Comparison of ENCODE assay signal across 16 cellular contexts in genomic region chr11:48054994-48055291, GRCh38.
DNase-seq lines count a peak whose midpoint lies in the region; ATAC-seq and TF ChIP-seq lines count a peak whose summit lies in the region.
"Had no signal": no experiment of that assay in that cellular context is flagged by ENCODE, and none has a peak within 500 bp of the region (broad histone marks: within the 10 kb centered on the region; RNA-seq: fewer than 3 reads in every experiment).

No MANE protein-coding gene starts in this region.

- H2BK12ac ChIP-seq in neuronal stem cell (ENCODE audit: low read length) = no peak overlapping the region

- CTCF ChIA-PET in activated CD4-positive, alpha-beta T cell treated with anti-CD3 and anti-CD28 coated beads for 36 hours (lab: Charles Lee) = interaction anchor here (0.6 to 2.6 kb wide), 5 partner anchors 36 to 135 kb away, joined by 3 to 17 read pairs (median 5); no protein-coding TSS in a partner anchor

- no peaks in the 10 kb centered on the region for H3K27me3 Mint-ChIP-seq in activated CD4-positive, alpha-beta T cell treated with anti-CD3 and anti-CD28 coated beads for 36 hours
- no peaks in the 10 kb centered on the region for H3K27me3 Mint-ChIP-seq in central memory CD8-positive, alpha-beta T cell
- H3K27me3 Mint-ChIP-seq in naive thymus-derived CD8-positive, alpha-beta T cell = no peaks in the 10 kb centered on the region

- H2BK120ac ChIP-seq in neuronal stem cell (ENCODE audit: low read depth, low read length) = no peak overlapping the region

- ATAC-seq in activated CD4-positive, alpha-beta T cell treated with anti-CD3 and anti-CD28 coated beads for 36 hours = no peak
- no peak for ATAC-seq in central memory CD8-positive, alpha-beta T cell (replicated peaks; ENCODE audit: extremely low read depth, poor library complexity, severe bottlenecking)
- ATAC-seq in naive thymus-derived CD8-positive, alpha-beta T cell = no peak
- ATAC-seq: esophagus mucosa, HCT116, left ventricle myocardium superior had no signal

- H3K9me3 ChIP-seq in Loucy (ENCODE audit: insufficient read depth, low read depth, low read length) (no peaks in the 10 kb centered on the region), neuronal stem cell (replicated peaks in 1 of 2; ENCODE audit: control insufficient read depth in 2 of 2, insufficient read depth in 1 of 2, low read depth in 1 of 2, low read length in 2 of 2) (no peaks in the 10 kb centered on the region), WERI-Rb-1 (ENCODE audit: severe bottlenecking) (no peaks in the 10 kb centered on the region)
- H3K9me3 ChIP-seq: adrenal gland, heart right ventricle had no signal

- H3K23ac ChIP-seq in neuronal stem cell (ENCODE audit: low read depth, low read length, poor library complexity) = no peak overlapping the region

- H3K36me3 Mint-ChIP-seq in activated CD4-positive, alpha-beta T cell treated with anti-CD3 and anti-CD28 coated beads for 36 hours (ENCODE audit: low read depth) = peaks cover 18% of the 10 kb centered on the region
- H3K36me3 Mint-ChIP-seq in central memory CD8-positive, alpha-beta T cell (ENCODE audit: insufficient read depth) = peaks cover 12% of the 10 kb centered on the region
- H3K36me3 Mint-ChIP-seq in naive thymus-derived CD8-positive, alpha-beta T cell = no peaks in the 10 kb centered on the region

- no CpG with 5 or more reads among the region's 1 CpG for WGBS in neuronal stem cell (ENCODE audit: extremely low coverage in 2 of 2, insufficient read length in 2 of 2, insufficient replicate concordance in 1 of 2), 2 donors

- peak overlapping the region; percentile 58 for H3K4me2 ChIP-seq in Loucy (ENCODE audit: low read depth, low read length, poor library complexity, severe bottlenecking)
- no peak overlapping the region for H3K4me2 ChIP-seq in neuronal stem cell (ENCODE audit: insufficient read depth, low read length, poor library complexity, severe bottlenecking)
- H3K4me2 ChIP-seq: KMS-11 had no signal

- peaks cover 5% of the 10 kb centered on the region for H3K79me1 ChIP-seq in neuronal stem cell (ENCODE audit: low read depth, low read length)

- H3K27me3 ChIP-seq in Loucy (ENCODE audit: insufficient read depth, low read length, poor library complexity, severe bottlenecking) = no peaks in the 10 kb centered on the region
- no peaks in the 10 kb centered on the region for H3K27me3 ChIP-seq in neuronal stem cell (ENCODE audit: control insufficient read depth in 3 of 3, insufficient read depth in 3 of 3, low read depth in 1 of 3, low read length in 3 of 3)
- no peaks in the 10 kb centered on the region for H3K27me3 ChIP-seq in WERI-Rb-1 (ENCODE audit: insufficient read depth, low read depth, severe bottlenecking)
- H3K27me3 ChIP-seq: adrenal gland, heart right ventricle had no signal

- H3K18ac ChIP-seq in neuronal stem cell (ENCODE audit: low read length) = no peak overlapping the region

- intact Hi-C loops in activated CD4-positive, alpha-beta T cell treated with anti-CD3 and anti-CD28 coated beads for 36 hours (cut with DNase I, micrococcal nuclease) = loop anchor here (1.0 to 2.0 kb wide), 9 partner anchors 38 to 120 kb away; partner anchors contain the start of gene PTPRJ (in 1 of the 2)

- no peak overlapping the region for H2BK5ac ChIP-seq in neuronal stem cell (ENCODE audit: low read length)

- no peak overlapping the region for H3K27ac ChIP-seq in neuronal stem cell (replicated peaks; ENCODE audit: low read length)
- no peak overlapping the region for H3K27ac ChIP-seq in WERI-Rb-1
- H3K27ac ChIP-seq: adrenal gland, KMS-11, RWPE1 had no signal

- no peak for DNase-seq in activated CD4-positive, alpha-beta T cell treated with anti-CD3 and anti-CD28 coated beads for 36 hours
- DNase-seq in activated CD4-positive, alpha-beta T cell treated with anti-CD3 and anti-CD28 coated beads, Interleukin-2, amount 50 U/mL, for 4 hours = no peak
- no peak for DNase-seq in central memory CD8-positive, alpha-beta T cell (ENCODE audit: low spot score in 2 of 2)
- DNase-seq in neuronal stem cell (ENCODE audit: low spot score) = no peak
- no peak for DNase-seq in GM03348 (ENCODE audit: low spot score)
- no peak for DNase-seq in naive thymus-derived CD8-positive, alpha-beta T cell
- no peak for DNase-seq in WERI-Rb-1
- DNase-seq: adrenal gland, heart right ventricle, left ventricle myocardium superior, NCI-H524 treated with DMSO at 0.1 percent for 48 hours had no signal

- peaks cover 85% of the 10 kb centered on the region for H3K4me1 Mint-ChIP-seq in activated CD4-positive, alpha-beta T cell treated with anti-CD3 and anti-CD28 coated beads for 36 hours
- H3K4me1 Mint-ChIP-seq in central memory CD8-positive, alpha-beta T cell = peaks cover 78% of the 10 kb centered on the region
- peaks cover 30 to 90% (median 81%) of the 10 kb centered on the region in 4 donors for H3K4me1 Mint-ChIP-seq in naive thymus-derived CD8-positive, alpha-beta T cell

- H3K27ac Mint-ChIP-seq in activated CD4-positive, alpha-beta T cell treated with anti-CD3 and anti-CD28 coated beads for 36 hours = peak overlapping the region; percentile 89
- H3K27ac Mint-ChIP-seq in central memory CD8-positive, alpha-beta T cell (ENCODE audit: low read depth) = peak overlapping the region; percentile 77
- peak overlapping the region in 4 of 10 donors; percentile 82 to 87 (median 84) for H3K27ac Mint-ChIP-seq in naive thymus-derived CD8-positive, alpha-beta T cell

- H2AFZ ChIP-seq in Loucy (ENCODE audit: low read length) = no peak overlapping the region
- H2AFZ ChIP-seq in neuronal stem cell (ENCODE audit: low read length) = no peak overlapping the region

- peak overlapping the region; percentile 0 for H2AK5ac ChIP-seq in neuronal stem cell (ENCODE audit: low read depth, low read length)

- H4K20me1 ChIP-seq in Loucy (ENCODE audit: insufficient read depth, low read length, poor library complexity, severe bottlenecking) = no peaks in the 10 kb centered on the region

- no peaks in the 10 kb centered on the region for H3K36me3 ChIP-seq in Loucy (ENCODE audit: insufficient read depth, low read length)
- H3K36me3 ChIP-seq in neuronal stem cell (replicated peaks in 1 of 2; ENCODE audit: control insufficient read depth in 2 of 2, insufficient read depth in 2 of 2, low read length in 2 of 2) = no peaks in the 10 kb centered on the region
- no peaks in the 10 kb centered on the region for H3K36me3 ChIP-seq in WERI-Rb-1
- H3K36me3 ChIP-seq: adrenal gland, heart right ventricle had no signal

- no peaks in the 10 kb centered on the region for H3K9me3 Mint-ChIP-seq in activated CD4-positive, alpha-beta T cell treated with anti-CD3 and anti-CD28 coated beads for 36 hours (ENCODE audit: low read depth)
- H3K9me3 Mint-ChIP-seq in central memory CD8-positive, alpha-beta T cell = no peaks in the 10 kb centered on the region
- no peaks in the 10 kb centered on the region for H3K9me3 Mint-ChIP-seq in naive thymus-derived CD8-positive, alpha-beta T cell

- H3K9ac ChIP-seq in Loucy (ENCODE audit: low read depth, low read length, poor library complexity, severe bottlenecking) (no peak overlapping the region), neuronal stem cell (ENCODE audit: low read depth, low read length, poor library complexity) (no peak overlapping the region)
- H3K9ac ChIP-seq: KMS-11 had no signal

- H3K14ac ChIP-seq in neuronal stem cell (ENCODE audit: low read length) = no peak overlapping the region

- H3K4me1 ChIP-seq in Loucy (ENCODE audit: insufficient read depth, low read length, poor library complexity, severe bottlenecking) = peaks cover 22% of the 10 kb centered on the region
- H3K4me1 ChIP-seq in neuronal stem cell (ENCODE audit: control insufficient read depth in 2 of 2, insufficient read depth in 1 of 2, low read depth in 1 of 2, low read length in 2 of 2) = peaks cover 6 to 19% of the 10 kb centered on the region in 2 donors

- H3K79me2 ChIP-seq in Loucy (ENCODE audit: insufficient read depth, low read length) = no peaks in the 10 kb centered on the region

- H3K4me3 ChIP-seq in Loucy (ENCODE audit: low read length, poor library complexity, severe bottlenecking) (no peak overlapping the region), neuronal stem cell (ENCODE audit: low read length in 2 of 2) (no peak overlapping the region), WERI-Rb-1 (ENCODE audit: low read depth, low read length) (no peak overlapping the region)
- H3K4me3 ChIP-seq: adrenal gland had no signal

- H4K91ac ChIP-seq in neuronal stem cell (ENCODE audit: low read depth, low read length, poor library complexity) = no peak overlapping the region

- no peak overlapping the region for H4K8ac ChIP-seq in neuronal stem cell (ENCODE audit: low read depth, low read length)

- H3K9me2 ChIP-seq in Loucy (replicated peaks; ENCODE audit: low read depth, low read length) = no peaks in the 10 kb centered on the region

- peak overlapping the region; percentile 55 for H3K4me3 Mint-ChIP-seq in activated CD4-positive, alpha-beta T cell treated with anti-CD3 and anti-CD28 coated beads for 36 hours
- peak overlapping the region; percentile 60 for H3K4me3 Mint-ChIP-seq in central memory CD8-positive, alpha-beta T cell
- H3K4me3 Mint-ChIP-seq in naive thymus-derived CD8-positive, alpha-beta T cell = peak overlapping the region in 4 of 10 donors; percentile 69 to 80 (median 70)

- H2BK15ac ChIP-seq in neuronal stem cell (ENCODE audit: low read length) = no peak overlapping the region

- no peak for TF ChIP-seq CTCF in Loucy (conservative IDR thresholded peaks at IDR 0.05; ENCODE audit: low read length)
- no peak for TF ChIP-seq CTCF in WERI-Rb-1 (IDR thresholded peaks at IDR 0.05; ENCODE audit: low read depth, low read length)

- H3K4ac ChIP-seq in neuronal stem cell (ENCODE audit: low read length) = no peak overlapping the region

- no peaks in the 10 kb centered on the region for H3F3A ChIP-seq in Loucy (ENCODE audit: low read depth)

- POLR2A ChIA-PET in activated CD4-positive, alpha-beta T cell treated with anti-CD3 and anti-CD28 coated beads for 36 hours (lab: Charles Lee) = interaction anchor here (0.6 to 1.9 kb wide), 5 partner anchors 36 to 53 kb away, joined by 3 to 14 read pairs (median 5); no protein-coding TSS in a partner anchor
- POLR2A ChIA-PET in naive thymus-derived CD8-positive, alpha-beta T cell (lab: Charles Lee) = interaction anchor here (0.6 to 3.3 kb wide), 6 partner anchors 11 to 1458 kb away, joined by 3 to 25 read pairs (median 5); partner anchors contain the start of gene PTPRJ
